ENCODE assay signal across 9 cellular contexts in genomic region chr17:20266806-20267458, GRCh38.
DNase-seq lines count a peak whose midpoint lies in the region; ATAC-seq lines count a peak whose summit lies in the region.
"Had no signal": no experiment of that assay in that cellular context is flagged by ENCODE, and none has a peak within 500 bp of the region (broad histone marks: within the 10 kb centered on the region; RNA-seq: fewer than 3 reads in every experiment).

No MANE protein-coding gene starts in this region.

- ATAC-seq in T-cell (replicated peaks in 1 of 4) = no peak
- ATAC-seq in GM18520 (IDR thresholded peaks at IDR 0.05; ENCODE audit: unreplicated experiment) = no peak

- POLR2A ChIA-PET in T-cell (lab: Charles Lee) = no interaction called here

- peak overlapping the region in 1 of 3 donors; percentile 55 for H3K4me3 Mint-ChIP-seq in T-cell
- H3K4me3 Mint-ChIP-seq: HFFc6 had no signal

- peak overlapping the region; percentile 81 to 88 for H3K27ac Mint-ChIP-seq in T-cell
- H3K27ac Mint-ChIP-seq: HFFc6 had no signal

- DNase-seq in AG20443 (ENCODE audit: low spot score) = peak; percentile 26
- peak; percentile 26 for DNase-seq in HPDE6-E6E7 (ENCODE audit: extremely low spot score)
- no peak for DNase-seq in T-cell
- DNase-seq in glomerular visceral epithelial cell (ENCODE audit: extremely low spot score) = peak; percentile 70
- DNase-seq in anterior cingulate cortex (lab: John Stamatoyannopoulos, UW) = no peak
- DNase-seq in NOMO-1 treated with dmso at 0.1 percent for 144 hours (lab: John Stamatoyannopoulos, UW; ENCODE audit: unreplicated experiment) = no peak
- DNase-seq in activated T-cell treated with anti-CD3 and anti-CD28 coated beads for 4 hours = no peak
- DNase-seq: HFFc6 had no signal

- CTCF ChIA-PET in T-cell (lab: Charles Lee) = interaction anchor here in 1 of 2 donors (2.0 kb wide), 1 partner anchor 9 kb away, joined by 5 read pairs; no protein-coding TSS in a partner anchor

- H3K36me3 Mint-ChIP-seq in T-cell = no peaks in the 10 kb centered on the region

- H3K9me3 Mint-ChIP-seq in T-cell = no peaks in the 10 kb centered on the region
- H3K9me3 Mint-ChIP-seq: HFFc6 had no signal

- no peaks in the 10 kb centered on the region for H3K27me3 Mint-ChIP-seq in T-cell

- peaks cover 64 to 82% (median 78%) of the 10 kb centered on the region in 3 donors for H3K4me1 Mint-ChIP-seq in T-cell

Comparison
In these comparisons a context has a peak if more than half of its experiments do, and no peak if none do; other contexts are left out.
1. DNase-seq: peak in AG20443 (single experiment), HPDE6-E6E7 (single experiment) and glomerular visceral epithelial cell (single experiment); none in T-cell (0 of 34), anterior cingulate cortex (0 of 58), NOMO-1 treated with dmso at 0.1 percent for 144 hours (single experiment) and activated T-cell treated with anti-CD3 and anti-CD28 coated beads for 4 hours (single experiment).